8 cellular contexts compared by ENCODE assay signal in genomic region chr1:192807221-192807967, GRCh38. TPM values are rescaled to one million over a fixed set of nuclear protein-coding genes. Genes with fewer than 3 reads are reported as not detected.
A peak's percentile ranks its signal among the peaks of the same experiment; 100 is the strongest.
DNase-seq lines count a peak whose midpoint lies in the region; ATAC-seq and TF ChIP-seq lines count a peak whose summit lies in the region.

No MANE protein-coding gene starts in this region.

- peak overlapping the region; percentile 99 for H3K4me3 Mint-ChIP-seq in activated naive CD4-positive, alpha-beta T cell treated with anti-CD3 and anti-CD28 coated beads, Interleukin-2, amount 50 U/mL, for 24 hours

- DNase-seq in SK-N-SH (no peak), left lung (no peak), transverse colon (no peak), GF-D8 (lab: John Stamatoyannopoulos, UW) (no peak)

- peak; percentile 44 for TF ChIP-seq CTCF in SK-N-SH (IDR thresholded peaks at IDR 0.05)
- TF ChIP-seq CTCF in KMS-11 (conservative IDR thresholded peaks at IDR 0.05; ENCODE audit: low read depth, low read length): peak; percentile 44; the same call in 1 of the 2 replicates
- TF ChIP-seq CTCF in left lung (IDR thresholded peaks at IDR 0.05): no peak
- TF ChIP-seq CTCF in transverse colon (IDR thresholded peaks at IDR 0.05): peak in 1 of 5 experiments; percentile 34

- H3K36me3 Mint-ChIP-seq in activated naive CD4-positive, alpha-beta T cell treated with anti-CD3 and anti-CD28 coated beads, Interleukin-2, amount 50 U/mL, for 24 hours: no peaks in the 10 kb centered on the region

- no peaks in the 10 kb centered on the region for H3K27me3 Mint-ChIP-seq in activated naive CD4-positive, alpha-beta T cell treated with anti-CD3 and anti-CD28 coated beads, Interleukin-2, amount 50 U/mL, for 24 hours

- H3K79me2 ChIP-seq in SK-N-SH (ENCODE audit: insufficient read depth) (peaks cover 19% of the 10 kb centered on the region), KMS-11 (ENCODE audit: insufficient read depth, low read depth) (peaks cover 16% of the 10 kb centered on the region)

- H3K27ac ChIP-seq in SK-N-SH (ENCODE audit: low read depth in 2 of 2, low read length in 1 of 2) (peak overlapping the region; percentile 53 to 81; a peak in 3 of 4 replicates), KMS-11 (peak overlapping the region; percentile 87), left lung (peak overlapping the region; percentile 93 to 96), transverse colon (peak overlapping the region; percentile 92 to 96 (median 94))

- H4K20me1 ChIP-seq in SK-N-SH (ENCODE audit: insufficient read depth) (peaks cover 13% of the 10 kb centered on the region; the same call in 1 of the 2 replicates), KMS-11 (ENCODE audit: insufficient read depth) (no peaks in the 10 kb centered on the region)

- TF ChIP-seq EP300 in SK-N-SH (IDR thresholded peaks at IDR 0.05; ENCODE audit: borderline replicate concordance in 1 of 2, low read depth in 1 of 2, low read length in 1 of 2) (no peak), transverse colon (IDR thresholded peaks at IDR 0.05; ENCODE audit: low read depth) (no peak)

- H3K4me1 ChIP-seq in SK-N-SH (ENCODE audit: control insufficient read depth in 1 of 2, insufficient read depth in 2 of 2, low read depth in 1 of 2, low read length in 1 of 2) (peaks cover 19 to 20% of the 10 kb centered on the region in 2 experiments; a peak in 3 of 4 replicates), KMS-11 (ENCODE audit: low read depth, poor library complexity, severe bottlenecking) (peaks cover 60% of the 10 kb centered on the region), left lung (peaks cover 4 to 56% of the 10 kb centered on the region in 2 donors), transverse colon (peaks cover 0 to 25% (median 4%) of the 10 kb centered on the region in 4 donors)

- no peak for TF ChIP-seq POLR2A in transverse colon (IDR thresholded peaks at IDR 0.05)

- H3K9ac ChIP-seq in SK-N-SH (peak overlapping the region; percentile 89; the same call in 1 of the 2 replicates), KMS-11 (peak overlapping the region; percentile 87)

- peaks cover 23 to 25% of the 10 kb centered on the region in 2 experiments for H3K36me3 ChIP-seq in SK-N-SH (replicated peaks in 1 of 2; ENCODE audit: control insufficient read depth in 1 of 2, insufficient read depth in 2 of 2, low read length in 1 of 2)
- H3K36me3 ChIP-seq in KMS-11 (ENCODE audit: insufficient read depth): no peaks in the 10 kb centered on the region; the same call in 1 of the 2 replicates
- peaks cover 0 to 18% of the 10 kb centered on the region in 2 donors for H3K36me3 ChIP-seq in left lung
- H3K36me3 ChIP-seq in transverse colon: no peaks in the 10 kb centered on the region

- POLR2A ChIA-PET in SK-N-SH (lab: Yijun Ruan, JAX): interaction anchor here (0.8 kb wide), 1 partner anchor 188 kb away, joined by 4 read pairs; no protein-coding TSS in a partner anchor

- H3K9me2 ChIP-seq in SK-N-SH: no peaks in the 10 kb centered on the region

- whole genome bisulfite sequencing in SK-N-SH (ENCODE audit: low lambda C conversion rate): 54% methylated on average over 9 of the region's 9 CpGs
- WGBS in transverse colon (ENCODE audit: low coverage in 1 of 2), 2 donors: 22 to 40% methylated on average over 8 to 9 of the region's 9 CpGs

- H3K9me3 Mint-ChIP-seq in activated naive CD4-positive, alpha-beta T cell treated with anti-CD3 and anti-CD28 coated beads, Interleukin-2, amount 50 U/mL, for 24 hours: no peaks in the 10 kb centered on the region

- intact Hi-C loops in left lung (cut with DNase I): loop anchor here in 1 of 2 donors (10.0 kb wide), 2 partner anchors 217 to 333 kb away; no protein-coding TSS in a partner anchor
- intact Hi-C loops in transverse colon (cut with DNase I; ENCODE audit: low total_unique reads): loop anchor here (2.0 to 10.0 kb wide), 3 partner anchors 97 to 331 kb away; no protein-coding TSS in a partner anchor

- TF ChIP-seq RAD21 in SK-N-SH (IDR thresholded peaks at IDR 0.05; ENCODE audit: low read length): peak; percentile 37; the same call in 1 of the 2 replicates

- H3K4me2 ChIP-seq in SK-N-SH: peak overlapping the region; percentile 96
- H3K4me2 ChIP-seq in KMS-11: peak overlapping the region; percentile 72

- H3K27ac Mint-ChIP-seq in activated naive CD4-positive, alpha-beta T cell treated with anti-CD3 and anti-CD28 coated beads, Interleukin-2, amount 50 U/mL, for 24 hours: no peak overlapping the region

- peaks cover 18% of the 10 kb centered on the region for H3F3A ChIP-seq in SK-N-SH (replicated peaks; ENCODE audit: insufficient read depth)

- ATAC-seq in SK-N-SH treated with all-trans-retinoic acid at 6 μM for 48 hours: no peak
- ATAC-seq in GM21576 (IDR thresholded peaks at IDR 0.05; ENCODE audit: unreplicated experiment): peak; percentile 34
- ATAC-seq in left lung: no peak

- H2AFZ ChIP-seq in SK-N-SH (ENCODE audit: low read depth) (peak overlapping the region; percentile 95; the same call in 1 of the 2 replicates), KMS-11 (ENCODE audit: low read depth) (peak overlapping the region; percentile 68)

- H3K9me3 ChIP-seq in SK-N-SH (no peaks in the 10 kb centered on the region), left lung (no peaks in the 10 kb centered on the region), transverse colon (no peaks in the 10 kb centered on the region)

- in situ Hi-C loops in transverse colon (cut with MboI; ENCODE audit: low pct_ligation_motif_present in 1 of 4, low pct_unique_long_range_greater_than_20kb in 1 of 4, low sequenced_read_pairs in 3 of 4): loop anchor here in 2 of 4 donors (10.0 to 25.0 kb wide), 3 partner anchors 207 to 305 kb away; partner anchors contain the start of genes CDC73 (in 1 of the 2), GLRX2 (in 1 of the 2) and RGS1 (in 1 of the 2)

- H3K4me3 ChIP-seq in SK-N-SH (ENCODE audit: low read depth in 2 of 2, low read length in 1 of 2) (peak overlapping the region in 1 of 2 experiments; percentile 69; a peak in 1 of 4 replicates), KMS-11 (IDR thresholded peaks at IDR 0.05; ENCODE audit: insufficient read depth, low read depth, low read length) (peak overlapping the region; percentile 75), left lung (peak overlapping the region; percentile 61 to 62), transverse colon (peak overlapping the region in 3 of 4 donors; percentile 62 to 96 (median 63))

- H3K27me3 ChIP-seq in SK-N-SH (ENCODE audit: insufficient read depth): no peaks in the 10 kb centered on the region
- H3K27me3 ChIP-seq in KMS-11 (ENCODE audit: insufficient read depth, low read depth): no peaks in the 10 kb centered on the region
- no peaks in the 10 kb centered on the region for H3K27me3 ChIP-seq in left lung
- H3K27me3 ChIP-seq in transverse colon: no peaks in the 10 kb centered on the region

- CTCF ChIA-PET in SK-N-SH (lab: Yijun Ruan, JAX): interaction anchor here (0.6 to 4.4 kb wide), 19 partner anchors 10 to 333 kb away, joined by 3 to 104 read pairs (median 4); no protein-coding TSS in a partner anchor

- H3K4me1 Mint-ChIP-seq in activated naive CD4-positive, alpha-beta T cell treated with anti-CD3 and anti-CD28 coated beads, Interleukin-2, amount 50 U/mL, for 24 hours: peaks cover 34% of the 10 kb centered on the region

TF ChIP-seq in SK-N-SH, 30 proteins besides CTCF, POLR2A, EP300 and RAD21:
- TF ChIP-seq YY1 (IDR thresholded peaks at IDR 0.05; ENCODE audit: low read depth): no peak
- no peak for TF ChIP-seq MXI1 (IDR thresholded peaks at IDR 0.05; ENCODE audit: low read depth, low read length)
- TF ChIP-seq PBX3 (IDR thresholded peaks at IDR 0.05): no peak
- no peak for TF ChIP-seq EZH2phosphoT487 (IDR thresholded peaks at IDR 0.05; ENCODE audit: borderline replicate concordance, low read depth)
- no peak for TF ChIP-seq NFIC (IDR thresholded peaks at IDR 0.05; ENCODE audit: borderline replicate concordance)
- no peak for TF ChIP-seq CHD2 (IDR thresholded peaks at IDR 0.05; ENCODE audit: low read length, partially characterized antibody)
- no peak for TF ChIP-seq RCOR1 (IDR thresholded peaks at IDR 0.05; ENCODE audit: low read length)
- TF ChIP-seq TAF1 (IDR thresholded peaks at IDR 0.05; ENCODE audit: borderline replicate concordance, low read depth, low read length): no peak
- no peak for TF ChIP-seq FOXJ3 (CRISPR knock-in tag; IDR thresholded peaks at IDR 0.05)
TF ChIP-seq in SK-N-SH: peak in this region for 0.

TF ChIP-seq in SK-N-SH treated with all-trans-retinoic acid at 6 μM for 48 hours, 23 proteins besides CTCF, POLR2A, EP300 and RAD21 (continues in another document):
- no peak for TF ChIP-seq CREB5 (CRISPR knock-in tag; IDR thresholded peaks at IDR 0.05; ENCODE audit: low read depth)
- TF ChIP-seq ESRRG (CRISPR knock-in tag; IDR thresholded peaks at IDR 0.05): no peak
- no peak for TF ChIP-seq ARNTL (CRISPR knock-in tag; IDR thresholded peaks at IDR 0.05; ENCODE audit: borderline replicate concordance, low read depth)
- TF ChIP-seq ZFP3 (CRISPR knock-in tag; IDR thresholded peaks at IDR 0.05): no peak
- no peak for TF ChIP-seq POU6F1 (CRISPR knock-in tag; IDR thresholded peaks at IDR 0.05; ENCODE audit: borderline replicate concordance, low read depth)
- TF ChIP-seq PPARA (CRISPR knock-in tag; IDR thresholded peaks at IDR 0.05; ENCODE audit: borderline replicate concordance): no peak

RNA-seq across cellular contexts. Expression of gene RGS2, which starts 1.4 kb away (rescaled TPM):
- polyA plus RNA-seq in SK-N-SH (2012; rRNA removed): 47.1 and 53.9 TPM in 2 replicates
- polyA plus RNA-seq in SK-N-SH (2012; cell fraction: cytosol; rRNA removed): 59.6 and 88.1 TPM in 2 replicates
- 49.8 and 91.8 TPM in 2 replicates for polyA plus RNA-seq in SK-N-SH (2012; cell fraction: nucleus; rRNA removed)
- 10 to 100 TPM; 35.3 to 41.5 TPM for total RNA-seq in left lung
- 100 to 1,000 TPM in 1 of 4 donors, 10 to 100 TPM in 3; 22.1 to 132 (median 68.9) TPM for total RNA-seq in transverse colon

Comparison
In these comparisons a context has a peak if more than half of its experiments do, and no peak if none do; other contexts are left out.
1. CTCF ChIP-seq: peak in SK-N-SH (single experiment) and KMS-11 (single experiment); none in left lung (0 of 2).
2. Peak in every context shown above with its lines, with median percentiles within 50 percentile points of each other: H3K27ac ChIP-seq.